In the genomic region with DNA sequence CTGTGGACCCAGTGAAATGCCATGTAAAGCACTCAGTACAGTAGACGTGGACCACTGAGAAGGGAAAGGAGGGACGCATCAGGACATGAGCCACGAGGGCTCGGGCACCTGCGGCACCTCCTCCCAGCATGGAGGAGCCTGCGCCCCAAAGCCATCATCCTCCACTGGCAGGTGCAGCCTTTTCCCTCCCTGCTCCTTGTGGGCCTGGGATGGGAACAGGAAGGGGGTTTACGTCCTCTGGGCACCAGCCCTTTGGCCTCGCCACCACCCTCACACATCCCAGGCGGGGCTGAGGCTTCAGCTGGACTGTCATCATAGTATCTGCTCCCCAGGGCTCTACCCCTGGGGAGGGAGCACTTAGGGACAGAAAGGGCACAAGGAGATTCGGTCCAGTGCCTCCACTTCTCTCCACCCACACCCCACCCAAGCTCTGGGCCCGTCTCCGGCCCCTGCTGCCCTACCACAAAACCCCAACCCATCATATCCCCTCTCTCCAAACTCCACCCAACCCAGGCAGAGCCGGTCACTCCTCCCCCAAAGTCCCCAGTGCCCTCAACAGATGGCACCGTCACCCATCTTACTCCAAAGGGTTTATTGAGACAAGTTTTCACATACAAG, we compare ENCODE assay signal across 10 cellular contexts. TPM values are rescaled to one million over a fixed set of nuclear protein-coding genes. Genes with fewer than 3 reads are reported as not detected.
A peak's percentile ranks its signal among the peaks of the same experiment; 100 is the strongest.
DNase-seq lines count a peak whose midpoint lies in the region; ATAC-seq and TF ChIP-seq lines count a peak whose summit lies in the region.
"Had no signal": no experiment of that assay in that cellular context is flagged by ENCODE, and none has a peak within 500 bp of the region (broad histone marks: within the 10 kb centered on the region; RNA-seq: fewer than 3 reads in every experiment).

No MANE protein-coding gene starts in this region.

- POLR2A ChIA-PET in activated CD8-positive, alpha-beta T cell treated with anti-CD3 and anti-CD28 coated beads for 36 hours (lab: Charles Lee) = interaction anchor here (1.3 to 1.7 kb wide), 3 partner anchors 10 to 22 kb away, joined by 4 to 8 read pairs (median 4); no protein-coding TSS in a partner anchor

- peaks cover 36% of the 10 kb centered on the region for H3K36me3 Mint-ChIP-seq in activated CD8-positive, alpha-beta T cell treated with anti-CD3 and anti-CD28 coated beads for 36 hours (ENCODE audit: low read depth)
- H3K36me3 Mint-ChIP-seq in osteocyte (ENCODE audit: unreplicated experiment) = peaks cover 14% of the 10 kb centered on the region

- H3K27me3 Mint-ChIP-seq in activated CD8-positive, alpha-beta T cell treated with anti-CD3 and anti-CD28 coated beads for 36 hours = no peaks in the 10 kb centered on the region
- H3K27me3 Mint-ChIP-seq in osteocyte (ENCODE audit: unreplicated experiment) = no peaks in the 10 kb centered on the region

- TF ChIP-seq POLR2A in GM15510 (IDR thresholded peaks at IDR 0.05; ENCODE audit: borderline replicate concordance, extremely low read depth, insufficient read length) = peak; percentile 39

- DNase-seq in activated CD8-positive, alpha-beta T cell treated with anti-CD3 and anti-CD28 coated beads for 36 hours = no peak
- DNase-seq in osteocyte (ENCODE audit: extremely low spot score, unreplicated experiment) = no peak
- DNase-seq in stimulated activated CD4-positive, alpha-beta T cell treated with anti-CD3 and anti-CD28 coated beads, Interleukin-15, amount 100 ng/mL, for 24 hours = no peak
- no peak for DNase-seq in HuH-7 (ENCODE audit: low spot score)
- DNase-seq: esophagus squamous epithelium had no signal

- intact Hi-C loops in activated CD8-positive, alpha-beta T cell treated with anti-CD3 and anti-CD28 coated beads for 36 hours (cut with micrococcal nuclease) = no loop called here

- H3K4me3 Mint-ChIP-seq in activated CD8-positive, alpha-beta T cell treated with anti-CD3 and anti-CD28 coated beads for 36 hours = peak overlapping the region; percentile 86
- no peak overlapping the region for H3K4me3 Mint-ChIP-seq in osteocyte (ENCODE audit: unreplicated experiment)

- no peaks in the 10 kb centered on the region for H3K9me3 Mint-ChIP-seq in activated CD8-positive, alpha-beta T cell treated with anti-CD3 and anti-CD28 coated beads for 36 hours
- no peaks in the 10 kb centered on the region for H3K9me3 Mint-ChIP-seq in osteocyte (ENCODE audit: unreplicated experiment)

- H3K27ac Mint-ChIP-seq in activated CD8-positive, alpha-beta T cell treated with anti-CD3 and anti-CD28 coated beads for 36 hours = peak overlapping the region; percentile 94
- H3K27ac Mint-ChIP-seq in osteocyte (ENCODE audit: unreplicated experiment) = peak overlapping the region; percentile 93

- no peak for TF ChIP-seq CTCF in activated CD8-positive, alpha-beta T cell treated with anti-CD3 and anti-CD28 coated beads for 36 hours (IDR thresholded peaks at IDR 0.05)
- no peak for TF ChIP-seq CTCF in osteocyte (IDR thresholded peaks at IDR 0.05)

- ATAC-seq in GM21786 (IDR thresholded peaks at IDR 0.05; ENCODE audit: unreplicated experiment) = peak; percentile 37
- no peak for ATAC-seq in activated CD8-positive, alpha-beta T cell treated with anti-CD3 and anti-CD28 coated beads for 36 hours
- ATAC-seq in GM21360 (IDR thresholded peaks at IDR 0.05; ENCODE audit: unreplicated experiment) = no peak
- ATAC-seq in esophagus mucosa = no peak
- ATAC-seq: Panc1 had no signal

- CTCF ChIA-PET in activated CD8-positive, alpha-beta T cell treated with anti-CD3 and anti-CD28 coated beads for 36 hours (lab: Charles Lee) = interaction anchor here (1.1 to 2.7 kb wide), 2 partner anchors 10 to 15 kb away, joined by 4 to 16 read pairs; no protein-coding TSS in a partner anchor

- H3K4me1 Mint-ChIP-seq in activated CD8-positive, alpha-beta T cell treated with anti-CD3 and anti-CD28 coated beads for 36 hours (ENCODE audit: low read depth) = peaks cover 34% of the 10 kb centered on the region
- H3K4me1 Mint-ChIP-seq in osteocyte (ENCODE audit: unreplicated experiment) = peaks cover 25% of the 10 kb centered on the region

RNA-seq across cellular contexts. Expression of a gene that starts 2.1 kb away (rescaled TPM):
- 10 to 100 TPM; 81.1 to 86.0 TPM for total RNA-seq in activated CD8-positive, alpha-beta T cell treated with anti-CD3 and anti-CD28 coated beads for 36 hours
- total RNA-seq in osteocyte (41.9 and 43.9 TPM in 2 replicates), esophagus mucosa (31.4 TPM)

RNA-seq across cellular contexts. Expression of a gene that starts 26.8 kb away (rescaled TPM):
- 10 to 100 TPM in 1 of 2 experiments, 1 to 10 TPM in 1; 7.7 to 10.1 TPM for total RNA-seq in activated CD8-positive, alpha-beta T cell treated with anti-CD3 and anti-CD28 coated beads for 36 hours
- total RNA-seq in osteocyte = 34.0 and 37.7 TPM in 2 replicates
- total RNA-seq in esophagus mucosa = 7.8 TPM

RNA-seq across cellular contexts. Expression of a gene that starts 27.2 kb away (rescaled TPM):
- 10 to 100 TPM; 52.5 to 63.5 TPM for total RNA-seq in activated CD8-positive, alpha-beta T cell treated with anti-CD3 and anti-CD28 coated beads for 36 hours
- total RNA-seq in osteocyte (87.1 and 93.5 TPM in 2 replicates), esophagus mucosa (44.5 TPM)

RNA-seq across cellular contexts. Expression of a gene that starts 58.1 kb away (rescaled TPM):
- total RNA-seq in activated CD8-positive, alpha-beta T cell treated with anti-CD3 and anti-CD28 coated beads for 36 hours = 1 to 10 TPM; 5.8 to 6.1 TPM
- total RNA-seq in osteocyte (11.2 and 11.5 TPM in 2 replicates), esophagus mucosa (0.32 TPM)
